Comparison of ENCODE assay signal across 8 cellular contexts in genomic region chr7:79625921-79626320, GRCh38.
DNase-seq lines count a peak whose midpoint lies in the region; ATAC-seq, FAIRE-seq and TF ChIP-seq lines count a peak whose summit lies in the region.
"Not testable (repeated sequence)": the region's sequence is repeated elsewhere in the genome, so short reads cannot be mapped to it uniquely, and the experiment has no call there.

No MANE protein-coding gene starts in this region.

- not testable (repeated sequence) for TF ChIP-seq CTCF in PC-3 (conservative IDR thresholded peaks at IDR 0.05; ENCODE audit: low read depth, low read length); bronchial epithelial cell (IDR thresholded peaks at IDR 0.05; ENCODE audit: insufficient read depth, low read length, severe bottlenecking); epithelial cell of esophagus (IDR thresholded peaks at IDR 0.05; ENCODE audit: insufficient read depth, low read depth, low read length, missing control alignments); foreskin keratinocyte (conservative IDR thresholded peaks at IDR 0.05)

- peaks cover 25% of the 10 kb centered on the region for H3K4me1 ChIP-seq in PC-3 (ENCODE audit: insufficient read depth, low read length)
- H3K4me1 ChIP-seq in foreskin keratinocyte: not testable (repeated sequence)

- not testable (repeated sequence) for H3K4me3 ChIP-seq in PC-3 (ENCODE audit: low read length); bronchial epithelial cell (ENCODE audit: low read depth, low read length); epithelial cell of esophagus (ENCODE audit: low read length)

- not testable (repeated sequence) for H4K20me1 ChIP-seq in PC-3 (ENCODE audit: low read length)

- not testable (repeated sequence) for H3K9me2 ChIP-seq in PC-3 (replicated peaks; ENCODE audit: low read length)

- peak; percentile 16 for DNase-seq in DMS53 (lab: John Stamatoyannopoulos, UW)
- peak; percentile 21 for DNase-seq in NCI-H69 (lab: John Stamatoyannopoulos, UW)
- peak; percentile 54 for DNase-seq in PC-3
- DNase-seq in bronchial epithelial cell (ENCODE audit: low read depth): peak; percentile 73
- peak; percentile 59 for DNase-seq in epithelial cell of esophagus (ENCODE audit: low read depth)
- not testable (repeated sequence) for DNase-seq in foreskin keratinocyte
- DNase-seq in renal cortical epithelial cell (ENCODE audit: low read depth): peak; percentile 26

- ATAC-seq in PC-3: not testable (repeated sequence)
- ATAC-seq in foreskin keratinocyte: peak; percentile 49

- H3K27ac ChIP-seq in PC-3 (ENCODE audit: low read length); foreskin keratinocyte: not testable (repeated sequence)

- H3K36me3 ChIP-seq in PC-3 (ENCODE audit: low read depth, low read length); bronchial epithelial cell (ENCODE audit: control insufficient read depth, insufficient read depth, low read length): not testable (repeated sequence)

- not testable (repeated sequence) for BruUV-seq in PC-3 (replicated peaks; lab: Mats Ljungman, UMichigan)

- not testable (repeated sequence) for H3K9ac ChIP-seq in PC-3 (ENCODE audit: low read length)

- not testable (repeated sequence) for FAIRE-seq in bronchial epithelial cell (lab: Jason Lieb, UNC)
- peak; percentile 90 for FAIRE-seq in islet of Langerhans (lab: Jason Lieb, UNC)

- H2AFZ ChIP-seq in PC-3 (ENCODE audit: low read length): not testable (repeated sequence)

- intact Hi-C loops in PC-3 (cut with micrococcal nuclease): loop anchor here (10.0 kb wide), 1 partner anchor 281 kb away; no protein-coding TSS in a partner anchor

- H3K9me3 ChIP-seq in PC-3 (ENCODE audit: low read length): not testable (repeated sequence)

- POLR2A ChIA-PET in PC-3 (lab: Charles Lee; ENCODE audit: unreplicated experiment): not testable (repeated sequence)

- H3K4me2 ChIP-seq in PC-3 (ENCODE audit: low read length): not testable (repeated sequence)

- CTCF ChIA-PET in PC-3 (lab: Charles Lee): not testable (repeated sequence)

- not testable (repeated sequence) for H3K27me3 ChIP-seq in PC-3 (ENCODE audit: low read length); bronchial epithelial cell (ENCODE audit: control insufficient read depth, insufficient read depth, low read length); foreskin keratinocyte

- H3K79me2 ChIP-seq in PC-3 (ENCODE audit: low read length): not testable (repeated sequence)

- H3F3A ChIP-seq in PC-3 (ENCODE audit: low read length, unreplicated experiment): not testable (repeated sequence)
